Comparison of ENCODE assay signal across 27 cellular contexts in genomic region chr12:21912318-21912717, GRCh38. TPM values are rescaled to one million over a fixed set of nuclear protein-coding genes. Genes with fewer than 3 reads are reported as not detected.
DNase-seq lines count a peak whose midpoint lies in the region; ATAC-seq and TF ChIP-seq lines count a peak whose summit lies in the region.
"Had no signal": no experiment of that assay in that cellular context is flagged by ENCODE, and none has a peak within 500 bp of the region (broad histone marks: within the 10 kb centered on the region; RNA-seq: fewer than 3 reads in every experiment).

No MANE protein-coding gene starts in this region.

- no peaks in the 10 kb centered on the region for H4K20me1 ChIP-seq in fibroblast of lung (ENCODE audit: control insufficient read depth, extremely low read depth, insufficient read depth, low read length)

- no peak overlapping the region for H2AFZ ChIP-seq in fibroblast of lung (ENCODE audit: low read length)

- H3K36me3 Mint-ChIP-seq in stimulated activated effector memory CD8-positive, alpha-beta T cell treated with anti-CD3 and anti-CD28 coated beads, Interleukin-12 subunit alpha, Interleukin-12 subunit beta, amount 100 ng/mL, for 72 hours = no peaks in the 10 kb centered on the region
- H3K36me3 Mint-ChIP-seq: activated naive CD8-positive, alpha-beta T cell; CD14-positive monocyte; naive thymus-derived CD4-positive, alpha-beta T cell had no signal

- no peaks in the 10 kb centered on the region for H3K9me3 Mint-ChIP-seq in stimulated activated effector memory CD8-positive, alpha-beta T cell treated with anti-CD3 and anti-CD28 coated beads, Interleukin-12 subunit alpha, Interleukin-12 subunit beta, amount 100 ng/mL, for 72 hours
- H3K9me3 Mint-ChIP-seq: naive thymus-derived CD4-positive, alpha-beta T cell had no signal

- H3K27ac ChIP-seq in RWPE2 (ENCODE audit: poor library complexity, severe bottlenecking) (peak overlapping the region; percentile 30), fibroblast of lung (ENCODE audit: insufficient read depth, low read length) (no peak overlapping the region)
- H3K27ac ChIP-seq: heart left ventricle, stomach had no signal

- no peak overlapping the region for H3K27ac Mint-ChIP-seq in stimulated activated effector memory CD8-positive, alpha-beta T cell treated with anti-CD3 and anti-CD28 coated beads, Interleukin-12 subunit alpha, Interleukin-12 subunit beta, amount 100 ng/mL, for 72 hours
- H3K27ac Mint-ChIP-seq: activated CD4-positive, alpha-beta T cell treated with anti-CD3 and anti-CD28 coated beads for 36 hours; activated CD8-positive, alpha-beta T cell treated with anti-CD3 and anti-CD28 coated beads, Interleukin-2, amount 10 ng/mL, durations not matched to agents 7 days and 5 days; activated naive CD8-positive, alpha-beta T cell; CD14-positive monocyte; naive thymus-derived CD4-positive, alpha-beta T cell had no signal

- H3K4me3 Mint-ChIP-seq in stimulated activated effector memory CD8-positive, alpha-beta T cell treated with anti-CD3 and anti-CD28 coated beads, Interleukin-12 subunit alpha, Interleukin-12 subunit beta, amount 100 ng/mL, for 72 hours = no peak overlapping the region
- H3K4me3 Mint-ChIP-seq: activated CD4-positive, alpha-beta T cell treated with anti-CD3 and anti-CD28 coated beads for 36 hours; activated CD8-positive, alpha-beta T cell treated with anti-CD3 and anti-CD28 coated beads, Interleukin-2, amount 10 ng/mL, durations not matched to agents 7 days and 5 days; activated naive CD8-positive, alpha-beta T cell; CD14-positive monocyte; naive thymus-derived CD4-positive, alpha-beta T cell had no signal

- H3K36me3 ChIP-seq in RWPE2 (ENCODE audit: low read depth) (no peaks in the 10 kb centered on the region), fibroblast of lung (ENCODE audit: control insufficient read depth, insufficient read depth, low read length) (no peaks in the 10 kb centered on the region), skeletal muscle satellite cell (ENCODE audit: insufficient read depth, low read length) (no peaks in the 10 kb centered on the region)

- H3K9ac ChIP-seq in fibroblast of lung (ENCODE audit: insufficient read depth, low read length) (no peak overlapping the region), skeletal muscle satellite cell (ENCODE audit: low read depth, low read length) (peak overlapping the region; percentile 54)

- DNase-seq in HCEC 1CT = peak; percentile 81
- DNase-seq in RWPE2 (ENCODE audit: low spot score) = no peak
- peak; percentile 31 to 45 for DNase-seq in fibroblast of lung (ENCODE audit: low read depth in 2 of 2)
- no peak for DNase-seq in stimulated activated effector memory CD8-positive, alpha-beta T cell treated with anti-CD3 and anti-CD28 coated beads, Interleukin-12 subunit alpha, Interleukin-12 subunit beta, amount 100 ng/mL, for 72 hours (ENCODE audit: low spot score in 2 of 2)
- DNase-seq in NCI-H1105 treated with DMSO at 0.1 percent for 48 hours (lab: John Stamatoyannopoulos, UW) = no peak
- DNase-seq: activated CD4-positive, alpha-beta T cell treated with anti-CD3 and anti-CD28 coated beads for 36 hours; activated CD8-positive, alpha-beta T cell treated with anti-CD3 and anti-CD28 coated beads, Interleukin-2, amount 10 ng/mL, durations not matched to agents 7 days and 5 days; activated effector memory CD4-positive, alpha-beta T cell treated with Interleukin-2 at 50 U/mL for 16 hours; aorta; DND-41; heart left ventricle; midbrain; naive thymus-derived CD4-positive, alpha-beta T cell; NCI-H1417 treated with DMSO at 0.1 percent for 48 hours; Right ventricle myocardium superior; small intestine; stimulated activated CD4-positive, alpha-beta T cell treated with anti-CD3 and anti-CD28 coated beads, Interleukin-1b, Interleukin-23, amount 100 ng/mL, for 48 hours; stimulated activated CD8-positive, alpha-beta memory T cell treated with anti-CD3 and anti-CD28 coated beads, Interleukin-4, amount 100 ng/mL, for 48 hours; stomach; trophoblast cell had no signal

- ATAC-seq in RWPE2 (ENCODE audit: low read depth) = peak; percentile 55; the same call in 2 of the 3 replicates
- ATAC-seq in stimulated activated effector memory CD8-positive, alpha-beta T cell treated with anti-CD3 and anti-CD28 coated beads, Interleukin-12 subunit alpha, Interleukin-12 subunit beta, amount 100 ng/mL, for 72 hours = no peak
- ATAC-seq in HG03571 (IDR thresholded peaks at IDR 0.05; ENCODE audit: unreplicated experiment) = no peak
- ATAC-seq: activated CD4-positive, alpha-beta T cell treated with anti-CD3 and anti-CD28 coated beads for 36 hours; activated CD8-positive, alpha-beta T cell treated with anti-CD3 and anti-CD28 coated beads, Interleukin-2, amount 10 ng/mL, durations not matched to agents 7 days and 5 days; GM12878; heart left ventricle; naive thymus-derived CD4-positive, alpha-beta T cell had no signal

- H3K4me2 ChIP-seq in fibroblast of lung (ENCODE audit: extremely low read depth, insufficient read depth, low read length) = no peak overlapping the region
- H3K4me2 ChIP-seq in skeletal muscle satellite cell (ENCODE audit: low read length) = peak overlapping the region; percentile 57

- TF ChIP-seq CTCF in RWPE2 (IDR thresholded peaks at IDR 0.05; ENCODE audit: poor library complexity, severe bottlenecking) (no peak), fibroblast of lung (conservative IDR thresholded peaks at IDR 0.05 in 1 of 2, IDR thresholded peaks at IDR 0.05 in 1 of 2; ENCODE audit: low read depth in 1 of 2, low read length in 2 of 2) (no peak)

- H3K4me1 Mint-ChIP-seq in stimulated activated effector memory CD8-positive, alpha-beta T cell treated with anti-CD3 and anti-CD28 coated beads, Interleukin-12 subunit alpha, Interleukin-12 subunit beta, amount 100 ng/mL, for 72 hours = no peaks in the 10 kb centered on the region
- H3K4me1 Mint-ChIP-seq: activated CD4-positive, alpha-beta T cell treated with anti-CD3 and anti-CD28 coated beads for 36 hours; CD14-positive monocyte; naive thymus-derived CD4-positive, alpha-beta T cell had no signal

- H3K4me3 ChIP-seq in RWPE2 (ENCODE audit: severe bottlenecking) (no peak overlapping the region), fibroblast of lung (replicated peaks in 1 of 4; ENCODE audit: control extremely low read depth in 1 of 4, insufficient read depth in 1 of 4, low read depth in 3 of 4, low read length in 4 of 4) (no peak overlapping the region), skeletal muscle satellite cell (ENCODE audit: low read length) (no peak overlapping the region)
- H3K4me3 ChIP-seq: GM12878, heart left ventricle, stomach had no signal

- H3K27me3 ChIP-seq in RWPE2 (ENCODE audit: insufficient read depth, poor library complexity, severe bottlenecking) (no peaks in the 10 kb centered on the region), fibroblast of lung (ENCODE audit: control insufficient read depth, insufficient read depth, low read length) (no peaks in the 10 kb centered on the region), skeletal muscle satellite cell (ENCODE audit: control insufficient read depth, insufficient read depth, low read length) (no peaks in the 10 kb centered on the region)
- H3K27me3 ChIP-seq: heart left ventricle, stomach had no signal

- H3K4me1 ChIP-seq in RWPE2 (ENCODE audit: insufficient read depth, poor library complexity, severe bottlenecking) (peaks cover 4% of the 10 kb centered on the region), fibroblast of lung (ENCODE audit: control insufficient read depth, extremely low read depth, insufficient read depth, low read length) (no peaks in the 10 kb centered on the region), skeletal muscle satellite cell (ENCODE audit: control insufficient read depth, insufficient read depth, low read length) (peaks cover 35% of the 10 kb centered on the region)
- H3K4me1 ChIP-seq: heart left ventricle, stomach had no signal

- H3K79me2 ChIP-seq in fibroblast of lung (ENCODE audit: control insufficient read depth, insufficient read depth, low read length) = no peaks in the 10 kb centered on the region

- H3K9me3 ChIP-seq in RWPE2 (ENCODE audit: severe bottlenecking) (no peaks in the 10 kb centered on the region), fibroblast of lung (ENCODE audit: control insufficient read depth, insufficient read depth, low read depth, low read length) (no peaks in the 10 kb centered on the region), skeletal muscle satellite cell (replicated peaks; ENCODE audit: low read length) (no peaks in the 10 kb centered on the region)
- H3K9me3 ChIP-seq: heart left ventricle, stomach had no signal

RNA-seq across cellular contexts. Expression of gene ABCC9, which starts 28.9 kb away (rescaled TPM):
- total RNA-seq in fibroblast of lung = 8.7 and 9.9 TPM in 2 replicates
- polyA plus RNA-seq in fibroblast of lung = 5.9 and 31.1 TPM in 2 replicates
- 3.1 and 14.6 TPM in 2 replicates for polyA plus RNA-seq in fibroblast of lung (2012)
- 4.1 and 14.0 TPM in 2 replicates for polyA minus RNA-seq in fibroblast of lung (ENCODE audit: low replicate concordance)
- 11.7 and 17.3 TPM in 2 replicates for total RNA-seq in skeletal muscle satellite cell (2012; rRNA removed)
- total RNA-seq: activated CD4-positive, alpha-beta T cell treated with anti-CD3 and anti-CD28 coated beads for 36 hours; activated CD8-positive, alpha-beta T cell treated with anti-CD3 and anti-CD28 coated beads, Interleukin-2, amount 10 ng/mL, durations not matched to agents 7 days and 5 days; dermis microvascular lymphatic vessel endothelial cell; OCI-LY7 had no signal
- polyA plus RNA-seq: CD14-positive monocyte; naive thymus-derived CD4-positive, alpha-beta T cell had no signal

Comparison
In these comparisons a context has a peak if more than half of its experiments do, and no peak if none do; other contexts are left out.
1. DNase-seq: peak in HCEC 1CT (single experiment) and fibroblast of lung (2 of 2); none in RWPE2 (single experiment), stimulated activated effector memory CD8-positive, alpha-beta T cell treated with anti-CD3 and anti-CD28 coated beads, Interleukin-12 subunit alpha, Interleukin-12 subunit beta, amount 100 ng/mL, for 72 hours (0 of 2) and NCI-H1105 treated with DMSO at 0.1 percent for 48 hours (single experiment).